28 cellular contexts compared by ENCODE assay signal in the genomic region with DNA sequence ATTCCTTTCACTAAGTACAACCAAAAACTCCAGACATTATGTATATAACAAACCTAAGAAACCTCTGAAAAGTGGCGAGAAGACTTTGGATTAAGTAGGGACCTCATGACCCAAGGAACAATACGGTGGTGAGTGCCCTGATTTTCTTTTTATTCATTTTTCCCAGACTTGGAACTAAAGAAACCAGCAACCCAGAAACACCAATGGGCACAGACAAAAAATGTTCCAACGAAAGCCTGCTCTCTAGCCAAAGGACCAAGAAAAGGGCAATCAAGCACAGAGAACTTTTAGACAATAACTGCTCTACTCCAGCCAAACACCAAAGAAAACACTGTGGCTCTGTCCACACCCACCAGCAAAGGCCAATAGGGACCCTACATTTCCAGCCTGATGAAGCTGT.
"Had no signal": no experiment of that assay in that cellular context is flagged by ENCODE, and none has a peak within 500 bp of the region (broad histone marks: within the 10 kb centered on the region; RNA-seq: fewer than 3 reads in every experiment).

No MANE protein-coding gene starts in this region.

- H3K9me3 Mint-ChIP-seq: activated naive CD8-positive, alpha-beta T cell treated with anti-CD3 and anti-CD28 coated beads, Interleukin-2, amount 10 ng/mL, durations not matched to agents 7 days and 5 days; activated T-helper 2 cell treated with anti-CD3 and anti-CD28 coated beads, Interferon-gamma antibody, Interleukin-2, Interleukin-4, amounts not matched to agents 10 μg/mL and 5 μg/mL and 100 μg/mL, durations not matched to agents 14 hours and 24 hours and 36 hours; IgD-negative memory B cell; WTC11 had no signal

- H3K36me3 ChIP-seq: adrenal gland, SJCRH30 had no signal

- H3K4me1 ChIP-seq: adrenal gland had no signal

- H3K9me3 ChIP-seq: adrenal gland, SJCRH30, SK-N-SH had no signal

- H3K27ac Mint-ChIP-seq: activated CD4-positive, alpha-beta memory T cell treated with anti-CD3 and anti-CD28 coated beads, Interleukin-2, amount 10 ng/mL, durations not matched to agents 7 days and 5 days; activated naive CD4-positive, alpha-beta T cell treated with anti-CD3 and anti-CD28 coated beads, Interleukin-2, amount 10 ng/mL, durations not matched to agents 7 days and 5 days; activated naive CD8-positive, alpha-beta T cell treated with anti-CD3 and anti-CD28 coated beads, Interleukin-2, amount 10 ng/mL, durations not matched to agents 7 days and 5 days; activated T-helper 2 cell treated with anti-CD3 and anti-CD28 coated beads, Interferon-gamma antibody, Interleukin-2, Interleukin-4, amounts not matched to agents 10 μg/mL and 5 μg/mL and 100 μg/mL, durations not matched to agents 14 hours and 24 hours and 36 hours; IgD-negative memory B cell; T-helper 1 cell treated with Interleukin-12 subunit alpha and Interleukin-12 subunit beta and Interleukin-4 antibody, amounts not matched to agents 30 μg/mL and 1 μg/mL, for 36 hours; WTC11 had no signal

- H3K27me3 ChIP-seq: adrenal gland, SJCRH30 had no signal

- ATAC-seq: Panc1, Right ventricle myocardium inferior, WTC11 had no signal

- H3K4me3 Mint-ChIP-seq: activated CD4-positive, alpha-beta memory T cell treated with anti-CD3 and anti-CD28 coated beads, Interleukin-2, amount 10 ng/mL, durations not matched to agents 7 days and 5 days; activated naive CD4-positive, alpha-beta T cell treated with anti-CD3 and anti-CD28 coated beads, Interleukin-2, amount 10 ng/mL, durations not matched to agents 7 days and 5 days; activated naive CD8-positive, alpha-beta T cell treated with anti-CD3 and anti-CD28 coated beads, Interleukin-2, amount 10 ng/mL, durations not matched to agents 7 days and 5 days; IgD-negative memory B cell; T-helper 1 cell treated with Interleukin-12 subunit alpha and Interleukin-12 subunit beta and Interleukin-4 antibody, amounts not matched to agents 30 μg/mL and 1 μg/mL, for 36 hours; WTC11 had no signal

- H3K36me3 Mint-ChIP-seq: IgD-negative memory B cell, WTC11 had no signal

- H3K27me3 Mint-ChIP-seq: activated naive CD8-positive, alpha-beta T cell treated with anti-CD3 and anti-CD28 coated beads, Interleukin-2, amount 10 ng/mL, durations not matched to agents 7 days and 5 days had no signal

- DNase-seq: activated CD4-positive, alpha-beta memory T cell treated with anti-CD3 and anti-CD28 coated beads, Interleukin-2, amount 10 ng/mL, durations not matched to agents 7 days and 5 days; activated CD4-positive, alpha-beta T cell treated with anti-CD3 and anti-CD28 coated beads for 48 hours; activated CD4-positive, CD25-positive, alpha-beta regulatory T cell treated with anti-CD3 and anti-CD28 coated beads, Interleukin-2, amount 50 U/mL, for 72 hours; activated gamma-delta T cell treated with Interleukin-2 at 50 U/mL for 16 hours; activated naive CD4-positive, alpha-beta T cell treated with anti-CD3 and anti-CD28 coated beads, Interleukin-2, amount 10 ng/mL, durations not matched to agents 7 days and 5 days; activated naive CD8-positive, alpha-beta T cell treated with anti-CD3 and anti-CD28 coated beads, Interleukin-2, amount 10 ng/mL, durations not matched to agents 7 days and 5 days; activated T-cell treated with anti-CD3 and anti-CD28 coated beads for 4 hours; activated T-cell treated with anti-CD3 and anti-CD28 coated beads, Interleukin-2, amount 50 U/mL, for 48 hours; adrenal gland; NCI-H1092; NCI-H1417; NCI-H2029; NCI-H2107; NCI-H510A treated with DMSO at 0.1 percent for 48 hours; NCI-H69; NK-92 treated with Interleukin-12 subunit alpha and Interleukin-12 subunit beta, amount 100 ng/mL, for 24 hours; OCI-M1; RPMI8226; SJCRH30; SK-N-SH; T-helper 9 cell had no signal

- H3K4me3 ChIP-seq: adrenal gland, SJCRH30 had no signal

- H3K27ac ChIP-seq: adrenal gland, KMS-11, SJCRH30 had no signal
